17 cellular contexts compared by ENCODE assay signal in genomic region chr2:221716434-221717303, GRCh38.
A peak's percentile ranks its signal among the peaks of the same experiment; 100 is the strongest.
DNase-seq lines count a peak whose midpoint lies in the region; ATAC-seq and TF ChIP-seq lines count a peak whose summit lies in the region.
"Had no signal": no experiment of that assay in that cellular context is flagged by ENCODE, and none has a peak within 500 bp of the region (broad histone marks: within the 10 kb centered on the region; RNA-seq: fewer than 3 reads in every experiment).

No MANE protein-coding gene starts in this region.

- H4K20me1 ChIP-seq in PC-9 (ENCODE audit: insufficient read depth): no peaks in the 10 kb centered on the region

- no peaks in the 10 kb centered on the region for H3K79me2 ChIP-seq in PC-9 (ENCODE audit: low read depth)

- H3K9me3 ChIP-seq in PC-9 (ENCODE audit: insufficient read depth, low read depth) (no peaks in the 10 kb centered on the region), transverse colon (no peaks in the 10 kb centered on the region)

- POLR2A ChIA-PET in activated CD4-positive, alpha-beta T cell treated with anti-CD3 and anti-CD28 coated beads for 36 hours (lab: Charles Lee): no interaction called here
- POLR2A ChIA-PET in PC-9 (lab: Charles Lee; ENCODE audit: unreplicated experiment): no interaction called here

- peaks cover 2% of the 10 kb centered on the region for H3K27me3 Mint-ChIP-seq in activated CD4-positive, alpha-beta T cell treated with anti-CD3 and anti-CD28 coated beads for 36 hours

- DNase-seq in activated CD4-positive, alpha-beta T cell treated with anti-CD3 and anti-CD28 coated beads for 36 hours: no peak
- DNase-seq in activated CD4-positive, alpha-beta T cell treated with anti-CD3 and anti-CD28 coated beads for 1 hour: no peak
- DNase-seq in PC-9 (peak in 1 of 2 experiments; percentile 81), fibroblast of pulmonary artery (ENCODE audit: low read depth) (peak; percentile 55), transverse colon (peak; percentile 22), GM13977 (ENCODE audit: low spot score) (no peak), dorsolateral prefrontal cortex (no peak)
- DNase-seq: activated CD4-positive, alpha-beta memory T cell treated with anti-CD3 and anti-CD28 coated beads for 36 hours; activated gamma-delta T cell treated with Interleukin-2 at 50 U/mL for 16 hours; cerebellar nuclear complex; DND-41; NCI-H146; stimulated activated CD4-positive, alpha-beta T cell treated with anti-CD3 and anti-CD28 coated beads, Interleukin-2, amount 100 ng/mL, for 24 hours; T-helper 2 cell had no signal

- no TSS peak for BruUV-seq in PC-9 (replicated peaks; lab: Mats Ljungman, UMichigan)

- H3K4me1 ChIP-seq in PC-9 (replicated peaks; ENCODE audit: insufficient read depth): peaks cover 21% of the 10 kb centered on the region
- H3K4me1 ChIP-seq in transverse colon: peaks cover 0 to 9% (median 0%) of the 10 kb centered on the region in 4 donors

- peak overlapping the region; percentile 2; the same call in 1 of the 2 replicates for H3K4me3 ChIP-seq in PC-9
- H3K4me3 ChIP-seq in fibroblast of pulmonary artery (replicated peaks; ENCODE audit: low read depth, low read length): no peak overlapping the region
- H3K4me3 ChIP-seq in transverse colon: no peak overlapping the region
- no peak overlapping the region for H3K4me3 ChIP-seq in dorsolateral prefrontal cortex

- in situ Hi-C loops in transverse colon (cut with MboI; ENCODE audit: low pct_ligation_motif_present in 1 of 4, low pct_unique_long_range_greater_than_20kb in 1 of 4, low sequenced_read_pairs in 3 of 4): no loop called here
- in situ Hi-C loops in GM13977 (cut with MboI; ENCODE audit: low pct_unique_long_range_greater_than_20kb, low sequenced_read_pairs, unreplicated experiment): no loop called here

- H3K27ac Mint-ChIP-seq in activated CD4-positive, alpha-beta T cell treated with anti-CD3 and anti-CD28 coated beads for 36 hours: no peak overlapping the region
- H3K27ac Mint-ChIP-seq: activated CD4-positive, alpha-beta memory T cell treated with anti-CD3 and anti-CD28 coated beads for 36 hours had no signal

- H3K9me3 Mint-ChIP-seq in activated CD4-positive, alpha-beta T cell treated with anti-CD3 and anti-CD28 coated beads for 36 hours (ENCODE audit: low read depth): peaks cover 2% of the 10 kb centered on the region

- H3K27me3 ChIP-seq in PC-9 (ENCODE audit: insufficient read depth, low read depth) (no peaks in the 10 kb centered on the region), transverse colon (no peaks in the 10 kb centered on the region), dorsolateral prefrontal cortex (peaks cover 0 to 5% (median 0%) of the 10 kb centered on the region in 45 donors)

- no peaks in the 10 kb centered on the region for H3K4me1 Mint-ChIP-seq in activated CD4-positive, alpha-beta T cell treated with anti-CD3 and anti-CD28 coated beads for 36 hours

- no peak overlapping the region for H3K4me3 Mint-ChIP-seq in activated CD4-positive, alpha-beta T cell treated with anti-CD3 and anti-CD28 coated beads for 36 hours
- H3K4me3 Mint-ChIP-seq: activated CD4-positive, alpha-beta memory T cell treated with anti-CD3 and anti-CD28 coated beads for 36 hours had no signal

- peak overlapping the region; percentile 17 for H3K4me2 ChIP-seq in PC-9

- 67 to 74% methylated on average over 10 of the region's 10 CpGs for WGBS in transverse colon (ENCODE audit: low coverage in 1 of 2), 2 donors

- TF ChIP-seq EP300 in transverse colon (IDR thresholded peaks at IDR 0.05; ENCODE audit: low read depth): no peak

- no peak for TF ChIP-seq POLR2A in transverse colon (IDR thresholded peaks at IDR 0.05)

- peak overlapping the region; percentile 34; the same call in 1 of the 2 replicates for H2AFZ ChIP-seq in PC-9

- ATAC-seq in activated CD4-positive, alpha-beta T cell treated with anti-CD3 and anti-CD28 coated beads for 36 hours: peak; percentile 9
- ATAC-seq in HG03442 (IDR thresholded peaks at IDR 0.05; ENCODE audit: unreplicated experiment): no peak
- ATAC-seq: esophagus mucosa, HCT116 had no signal

- peak overlapping the region; percentile 9 for H3K27ac ChIP-seq in PC-9
- peak overlapping the region in 3 of 4 donors; percentile 31 to 56 (median 42) for H3K27ac ChIP-seq in transverse colon
- H3K27ac ChIP-seq in dorsolateral prefrontal cortex: no peak overlapping the region

- TF ChIP-seq CTCF in PC-9 (conservative IDR thresholded peaks at IDR 0.05): no peak
- TF ChIP-seq CTCF in fibroblast of pulmonary artery (IDR thresholded peaks at IDR 0.05; ENCODE audit: low read length, missing control alignments): no peak
- no peak for TF ChIP-seq CTCF in transverse colon (IDR thresholded peaks at IDR 0.05)
- TF ChIP-seq CTCF in GM13977 (IDR thresholded peaks at IDR 0.05; ENCODE audit: extremely low read depth, insufficient read depth, missing control alignments): no peak
- TF ChIP-seq CTCF in dorsolateral prefrontal cortex (IDR thresholded peaks at IDR 0.05 in 54 of 56, conservative IDR thresholded peaks at IDR 0.05 in 2 of 56; ENCODE audit: low read depth in 1 of 56, partially characterized antibody in 56 of 56): no peak

- intact Hi-C loops in activated CD4-positive, alpha-beta T cell treated with anti-CD3 and anti-CD28 coated beads for 36 hours (cut with DNase I, micrococcal nuclease): no loop called here
- intact Hi-C loops in PC-9 (cut with micrococcal nuclease; ENCODE audit: unreplicated experiment) (loop anchor here (5.0 to 10.0 kb wide), 2 partner anchors 74 to 132 kb away; no protein-coding TSS in a partner anchor), transverse colon (cut with DNase I; ENCODE audit: low total_unique reads) (no loop called here), dorsolateral prefrontal cortex (cut with DNase I) (no loop called here)

- H3K36me3 ChIP-seq in PC-9 (ENCODE audit: low read depth) (no peaks in the 10 kb centered on the region), transverse colon (no peaks in the 10 kb centered on the region)

- CTCF ChIA-PET in activated CD4-positive, alpha-beta T cell treated with anti-CD3 and anti-CD28 coated beads for 36 hours (lab: Charles Lee): interaction anchor here (1.1 kb wide), 1 partner anchor 33 kb away, joined by 4 read pairs; no protein-coding TSS in a partner anchor
- CTCF ChIA-PET in PC-9 (lab: Charles Lee): interaction anchor here (0.5 to 0.6 kb wide), 2 partner anchors 75 to 170 kb away, joined by 6 to 9 read pairs; no protein-coding TSS in a partner anchor

- no peaks in the 10 kb centered on the region for H3K36me3 Mint-ChIP-seq in activated CD4-positive, alpha-beta T cell treated with anti-CD3 and anti-CD28 coated beads for 36 hours (ENCODE audit: low read depth)
- H3K36me3 Mint-ChIP-seq: activated CD4-positive, alpha-beta memory T cell treated with anti-CD3 and anti-CD28 coated beads for 36 hours had no signal

- H3K9me2 ChIP-seq in PC-9 (ENCODE audit: insufficient read depth): no peaks in the 10 kb centered on the region

- no peaks in the 10 kb centered on the region for H3F3A ChIP-seq in PC-9 (ENCODE audit: insufficient read depth, low read depth)

Comparison
In these comparisons a context has a peak if more than half of its experiments do, and no peak if none do; other contexts are left out.
1. DNase-seq: peak in fibroblast of pulmonary artery (single experiment) and transverse colon (single experiment); none in activated CD4-positive, alpha-beta T cell treated with anti-CD3 and anti-CD28 coated beads for 36 hours (single experiment), activated CD4-positive, alpha-beta T cell treated with anti-CD3 and anti-CD28 coated beads for 1 hour (single experiment), GM13977 (single experiment) and dorsolateral prefrontal cortex (0 of 10).
2. H3K27ac ChIP-seq: peak in PC-9 (single experiment) and transverse colon (3 of 4); none in dorsolateral prefrontal cortex (0 of 59).